Comparison of ENCODE assay signal across 10 cellular contexts in the genomic region with DNA sequence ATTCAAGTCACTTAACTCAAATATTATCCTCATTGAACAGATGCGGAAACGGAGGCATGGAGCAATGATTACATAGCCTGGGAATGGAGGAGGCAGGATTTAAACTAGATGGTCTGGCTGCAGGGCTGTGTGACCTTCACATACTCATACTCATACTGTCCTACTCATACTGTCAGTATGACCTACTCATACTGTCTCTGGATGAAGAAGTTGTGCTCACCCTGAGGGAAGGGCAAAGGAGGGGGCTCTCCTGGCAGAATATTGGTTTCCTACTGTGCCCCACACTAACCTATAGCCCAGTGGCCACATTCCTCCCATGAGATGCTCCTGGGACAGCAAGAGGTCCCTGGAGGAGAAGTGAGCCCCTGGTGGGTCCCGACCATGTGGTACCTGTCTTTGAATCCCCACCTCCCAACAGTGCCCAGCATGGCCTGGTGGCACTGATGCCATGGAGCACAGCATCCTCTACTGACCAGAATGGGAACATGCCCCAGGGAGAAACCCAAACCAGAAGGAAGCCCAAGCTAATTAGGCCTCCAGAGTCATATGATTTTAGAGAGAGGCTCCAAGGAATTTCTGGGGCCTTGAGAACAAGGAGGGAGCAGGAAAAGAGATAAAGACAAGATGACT.
DNase-seq lines count a peak whose midpoint lies in the region; ATAC-seq, FAIRE-seq and TF ChIP-seq lines count a peak whose summit lies in the region.
"Had no signal": no experiment of that assay in that cellular context is flagged by ENCODE, and none has a peak within 500 bp of the region (broad histone marks: within the 10 kb centered on the region; RNA-seq: fewer than 3 reads in every experiment).

No MANE protein-coding gene starts in this region.

- H4K20me1 ChIP-seq in Loucy (ENCODE audit: insufficient read depth, low read length, poor library complexity, severe bottlenecking), result no peaks in the 10 kb centered on the region
- H4K20me1 ChIP-seq in astrocyte (ENCODE audit: insufficient read depth, low read length), result no peaks in the 10 kb centered on the region

- H3K4me1 ChIP-seq in Loucy (ENCODE audit: insufficient read depth, low read length, poor library complexity, severe bottlenecking) (no peaks in the 10 kb centered on the region), astrocyte (ENCODE audit: insufficient read depth, low read length) (no peaks in the 10 kb centered on the region)
- H3K4me1 ChIP-seq in naive thymus-derived CD4-positive, alpha-beta T cell (ENCODE audit: control insufficient read depth in 2 of 2, insufficient read depth in 2 of 2, low read length in 2 of 2), result no peaks in the 10 kb centered on the region
- H3K4me1 ChIP-seq: parathyroid adenoma, vagina had no signal

- intact Hi-C loops in naive thymus-derived CD4-positive, alpha-beta T cell (cut with micrococcal nuclease), result loop anchor here in 1 of 2 donors (1.0 kb wide), 3 partner anchors 131 to 195 kb away; no protein-coding TSS in a partner anchor

- H3K9ac ChIP-seq in Loucy (ENCODE audit: low read depth, low read length, poor library complexity, severe bottlenecking) (no peak overlapping the region), astrocyte (ENCODE audit: low read length) (no peak overlapping the region)
- H3K9ac ChIP-seq: parathyroid adenoma had no signal

- CTCF ChIA-PET in naive thymus-derived CD4-positive, alpha-beta T cell (lab: Charles Lee), result interaction anchor here (0.6 to 4.1 kb wide), 13 partner anchors 21 to 411 kb away, joined by 3 to 26 read pairs (median 4); no protein-coding TSS in a partner anchor

- H3K4me2 ChIP-seq in Loucy (ENCODE audit: low read depth, low read length, poor library complexity, severe bottlenecking) (no peak overlapping the region), astrocyte (ENCODE audit: low read length) (no peak overlapping the region)

- no peak for FAIRE-seq in astrocyte (lab: Jason Lieb, UNC)

- H3K36me3 ChIP-seq in Loucy (ENCODE audit: insufficient read depth, low read length) (no peaks in the 10 kb centered on the region), astrocyte (ENCODE audit: insufficient read depth, low read length) (no peaks in the 10 kb centered on the region)
- H3K36me3 ChIP-seq in naive thymus-derived CD4-positive, alpha-beta T cell (ENCODE audit: control insufficient read depth in 2 of 3, insufficient read depth in 3 of 3, low read length in 3 of 3), result no peaks in the 10 kb centered on the region
- H3K36me3 ChIP-seq: vagina had no signal

- no peak overlapping the region for H3K27ac Mint-ChIP-seq in astrocyte (ENCODE audit: unreplicated experiment)
- H3K27ac Mint-ChIP-seq in naive thymus-derived CD4-positive, alpha-beta T cell, result peak overlapping the region in 6 of 9 donors; percentile 12 to 63 (median 54)

- no peaks in the 10 kb centered on the region for H3K36me3 Mint-ChIP-seq in astrocyte (ENCODE audit: low read depth, unreplicated experiment)
- no peaks in the 10 kb centered on the region for H3K36me3 Mint-ChIP-seq in naive thymus-derived CD4-positive, alpha-beta T cell

- POLR2A ChIA-PET in naive thymus-derived CD4-positive, alpha-beta T cell (lab: Charles Lee), result interaction anchor here (1.0 to 1.3 kb wide), 3 partner anchors 10 to 120 kb away, joined by 3 to 4 read pairs (median 3); no protein-coding TSS in a partner anchor

- H3K4me1 Mint-ChIP-seq in astrocyte (ENCODE audit: low read depth, unreplicated experiment), result no peaks in the 10 kb centered on the region
- peaks cover 0 to 27% (median 13%) of the 10 kb centered on the region in 7 donors for H3K4me1 Mint-ChIP-seq in naive thymus-derived CD4-positive, alpha-beta T cell

- no peak overlapping the region for H3K4me3 Mint-ChIP-seq in astrocyte (ENCODE audit: unreplicated experiment)
- H3K4me3 Mint-ChIP-seq in naive thymus-derived CD4-positive, alpha-beta T cell, result no peak overlapping the region

- H3K9me2 ChIP-seq in Loucy (replicated peaks; ENCODE audit: low read depth, low read length), result no peaks in the 10 kb centered on the region

- no peaks in the 10 kb centered on the region for H3K27me3 ChIP-seq in Loucy (ENCODE audit: insufficient read depth, low read length, poor library complexity, severe bottlenecking)
- H3K27me3 ChIP-seq in astrocyte (ENCODE audit: insufficient read depth, low read length), result no peaks in the 10 kb centered on the region
- H3K27me3 ChIP-seq in naive thymus-derived CD4-positive, alpha-beta T cell (ENCODE audit: control insufficient read depth in 2 of 2, insufficient read depth in 2 of 2, low read length in 2 of 2), result no peaks in the 10 kb centered on the region
- H3K27me3 ChIP-seq: vagina had no signal

- H3K9me3 Mint-ChIP-seq in astrocyte (ENCODE audit: unreplicated experiment), result peaks cover 6% of the 10 kb centered on the region
- H3K9me3 Mint-ChIP-seq in naive thymus-derived CD4-positive, alpha-beta T cell, result peaks cover 0 to 12% (median 5%) of the 10 kb centered on the region in 11 donors

- H3K4me3 ChIP-seq in Loucy (ENCODE audit: low read length, poor library complexity, severe bottlenecking), result no peak overlapping the region
- H3K4me3 ChIP-seq in astrocyte (ENCODE audit: insufficient read depth, low read depth, low read length), result no peak overlapping the region
- no peak overlapping the region for H3K4me3 ChIP-seq in naive thymus-derived CD4-positive, alpha-beta T cell (ENCODE audit: low read length)
- H3K4me3 ChIP-seq: vagina had no signal

- DNase-seq in DMS53 treated with DMSO at 0.1 percent for 48 hours (lab: John Stamatoyannopoulos, UW; ENCODE audit: unreplicated experiment) (peak; percentile 36), astrocyte (ENCODE audit: low read depth) (no peak), SK-N-DZ (ENCODE audit: low spot score) (no peak)
- DNase-seq in naive thymus-derived CD4-positive, alpha-beta T cell, result peak in 3 of 9 donors; percentile 29 to 49 (median 33)
- DNase-seq in activated CD4-positive, alpha-beta T cell treated with anti-CD3 and anti-CD28 coated beads, Interleukin-2, amount 50 U/mL, for 4 hours, result no peak
- DNase-seq: SHP77 treated with DMSO at 0.1 percent for 48 hours had no signal

- H2AFZ ChIP-seq in Loucy (ENCODE audit: low read length) (no peak overlapping the region), astrocyte (ENCODE audit: low read depth, low read length) (no peak overlapping the region)
- H2AFZ ChIP-seq: parathyroid adenoma had no signal

- no peak overlapping the region for H3K27ac ChIP-seq in astrocyte (ENCODE audit: low read depth, low read length)
- H3K27ac ChIP-seq in naive thymus-derived CD4-positive, alpha-beta T cell (ENCODE audit: low read depth, low read length), result no peak overlapping the region
- H3K27ac ChIP-seq: parathyroid adenoma, vagina had no signal

- TF ChIP-seq CTCF in Loucy (conservative IDR thresholded peaks at IDR 0.05; ENCODE audit: low read length), result peak; percentile 91
- TF ChIP-seq CTCF in astrocyte (IDR thresholded peaks at IDR 0.05; ENCODE audit: insufficient read depth, low read depth, low read length), result peak; percentile 8

- no peaks in the 10 kb centered on the region; the same call in 1 of the 2 replicates for H3K9me3 ChIP-seq in Loucy (ENCODE audit: insufficient read depth, low read depth, low read length)
- H3K9me3 ChIP-seq in astrocyte (ENCODE audit: insufficient read depth, low read depth, low read length), result no peaks in the 10 kb centered on the region
- H3K9me3 ChIP-seq in naive thymus-derived CD4-positive, alpha-beta T cell (ENCODE audit: control insufficient read depth in 2 of 3, low read length in 3 of 3), result peaks cover 0 to 6% (median 0%) of the 10 kb centered on the region in 3 experiments
- H3K9me3 ChIP-seq: vagina had no signal

- peak; percentile 58 for ATAC-seq in naive thymus-derived CD4-positive, alpha-beta T cell
- no peak for ATAC-seq in HG03159 (IDR thresholded peaks at IDR 0.05; ENCODE audit: unreplicated experiment)

- H3K27me3 Mint-ChIP-seq in astrocyte (ENCODE audit: low read depth, unreplicated experiment), result peaks cover 82% of the 10 kb centered on the region
- H3K27me3 Mint-ChIP-seq in naive thymus-derived CD4-positive, alpha-beta T cell, result no peaks in the 10 kb centered on the region

- no peaks in the 10 kb centered on the region for H3F3A ChIP-seq in Loucy (ENCODE audit: low read depth)

- H3K79me2 ChIP-seq in Loucy (ENCODE audit: insufficient read depth, low read length), result no peaks in the 10 kb centered on the region
- no peaks in the 10 kb centered on the region for H3K79me2 ChIP-seq in astrocyte (ENCODE audit: insufficient read depth, low read length)
- H3K79me2 ChIP-seq: parathyroid adenoma had no signal
